In genomic region chr20:8089668-8090067, GRCh38 we compare ENCODE assay signal across 21 cellular contexts.
"Had no signal": no experiment of that assay in that cellular context is flagged by ENCODE, and none has a peak within 500 bp of the region (broad histone marks: within the 10 kb centered on the region; RNA-seq: fewer than 3 reads in every experiment).

No MANE protein-coding gene starts in this region.

- H3K4me3 ChIP-seq: adrenal gland, mucosa of descending colon, sigmoid colon, spleen, testis, uterus had no signal

- FAIRE-seq: islet of Langerhans had no signal

- H3K27ac ChIP-seq: adrenal gland, foreskin keratinocyte, spleen, testis, uterus had no signal

- H3K27me3 ChIP-seq: adrenal gland, foreskin keratinocyte, sigmoid colon, spleen, testis, uterus had no signal

- H3K4me1 ChIP-seq: foreskin keratinocyte, testis had no signal

- DNase-seq: activated B cell treated with CpG ODN at 0.5 μM for 24 hours; activated CD4-positive, alpha-beta T cell treated with anti-CD3 and anti-CD28 coated beads for 36 hours; activated CD4-positive, alpha-beta T cell treated with anti-CD3 and anti-CD28 coated beads, Interleukin-2, amount 50 U/mL, for 4 hours; activated CD8-positive, alpha-beta memory T cell treated with anti-CD3 and anti-CD28 coated beads, Interleukin-2, amount 50 U/mL, for 48 hours; activated naive CD4-positive, alpha-beta T cell; activated T-cell treated with anti-CD3 and anti-CD28 coated beads, Interleukin-2, amount 50 U/mL, for 4 hours; adrenal gland; effector CD4-positive, alpha-beta T cell; foreskin keratinocyte; left cardiac atrium; mucosa of descending colon; nephron progenitor cell; sigmoid colon; spleen; stimulated activated CD4-positive, alpha-beta T cell treated with anti-CD3 and anti-CD28 coated beads, Interleukin-4, amount 100 ng/mL, for 1 hour; stimulated activated naive CD4-positive, alpha-beta T cell; T-helper 9 cell; testis; trophoblast cell; uterus had no signal

- ATAC-seq: activated CD4-positive, alpha-beta T cell treated with anti-CD3 and anti-CD28 coated beads for 36 hours; activated T-cell treated with anti-CD3 and anti-CD28 coated beads, Interleukin-2, amount 50 U/mL, for 4 hours; foreskin keratinocyte; left cardiac atrium; mucosa of descending colon had no signal

- H3K36me3 ChIP-seq: adrenal gland, sigmoid colon, spleen, uterus had no signal

- H3K9me3 ChIP-seq: adrenal gland, mucosa of descending colon, sigmoid colon, spleen, testis, uterus had no signal
